8 cellular contexts compared by ENCODE assay signal in genomic region chr3:47140973-47141461, GRCh38. TPM values are rescaled to one million over a fixed set of nuclear protein-coding genes. Genes with fewer than 3 reads are reported as not detected.
DNase-seq lines count a peak whose midpoint lies in the region; ATAC-seq, FAIRE-seq and TF ChIP-seq lines count a peak whose summit lies in the region.
"Not testable (repeated sequence)": the region's sequence is repeated elsewhere in the genome, so short reads cannot be mapped to it uniquely, and the experiment has no call there.

No MANE protein-coding gene starts in this region.

- H3K4me3 ChIP-seq in BLaER1; astrocyte (ENCODE audit: insufficient read depth, low read depth, low read length): not testable (repeated sequence)
- H3K4me3 ChIP-seq in SU-DHL-6 (ENCODE audit: insufficient read depth, low read length, poor library complexity, severe bottlenecking): peak overlapping the region; percentile 25

- H3K79me2 ChIP-seq in SU-DHL-6 (ENCODE audit: insufficient read depth, low read length) (peaks cover 97% of the 10 kb centered on the region), astrocyte (ENCODE audit: insufficient read depth, low read length) (peaks cover 98% of the 10 kb centered on the region)

- not testable (repeated sequence) for H3K27ac ChIP-seq in BLaER1; astrocyte (ENCODE audit: low read depth, low read length)
- peak overlapping the region; percentile 87 for H3K27ac ChIP-seq in SU-DHL-6 (ENCODE audit: low read depth, low read length)

- H3K27ac Mint-ChIP-seq in astrocyte (ENCODE audit: unreplicated experiment): peak overlapping the region; percentile 3
- peak overlapping the region; percentile 56 for H3K27ac Mint-ChIP-seq in memory B cell

- peaks cover 28% of the 10 kb centered on the region for H3F3A ChIP-seq in SU-DHL-6 (ENCODE audit: insufficient read depth)

- not testable (repeated sequence) for H3K27me3 Mint-ChIP-seq in astrocyte (ENCODE audit: low read depth, unreplicated experiment); memory B cell

- H3K36me3 ChIP-seq in BLaER1: peaks cover 38% of the 10 kb centered on the region
- H3K36me3 ChIP-seq in SU-DHL-6 (ENCODE audit: low read length); astrocyte (ENCODE audit: insufficient read depth, low read length): not testable (repeated sequence)

- H3K4me1 Mint-ChIP-seq in astrocyte (ENCODE audit: low read depth, unreplicated experiment) (peaks cover 12% of the 10 kb centered on the region), memory B cell (peaks cover 27% of the 10 kb centered on the region)

- not testable (repeated sequence) for TF ChIP-seq CTCF in SU-DHL-6 (IDR thresholded peaks at IDR 0.05; ENCODE audit: insufficient read depth, low read length, poor library complexity, severe bottlenecking); astrocyte (IDR thresholded peaks at IDR 0.05; ENCODE audit: insufficient read depth, low read depth, low read length)

- not testable (repeated sequence) for H3K9me3 Mint-ChIP-seq in astrocyte (ENCODE audit: unreplicated experiment); memory B cell

- peaks cover 100% of the 10 kb centered on the region for H4K20me1 ChIP-seq in BLaER1
- not testable (repeated sequence) for H4K20me1 ChIP-seq in SU-DHL-6 (ENCODE audit: low read depth, low read length)
- H4K20me1 ChIP-seq in astrocyte (ENCODE audit: insufficient read depth, low read length): peaks cover 89% of the 10 kb centered on the region

- ATAC-seq in GM18508 (IDR thresholded peaks at IDR 0.05; ENCODE audit: insufficient read depth, unreplicated experiment) (peak; percentile 91), GM21360 (IDR thresholded peaks at IDR 0.05; ENCODE audit: unreplicated experiment) (peak; percentile 51), HG02852 (IDR thresholded peaks at IDR 0.05; ENCODE audit: unreplicated experiment) (peak; percentile 83), HG03457 (IDR thresholded peaks at IDR 0.05; ENCODE audit: unreplicated experiment) (peak; percentile 62), memory B cell (ENCODE audit: low read depth) (peak; percentile 93)

- DNase-seq in astrocyte (ENCODE audit: low read depth); memory B cell (ENCODE audit: low spot score in 2 of 2): not testable (repeated sequence)

- H3K4me2 ChIP-seq in BLaER1 (peak overlapping the region; percentile 5; the same call in 1 of the 2 replicates), SU-DHL-6 (ENCODE audit: low read depth, low read length, poor library complexity, severe bottlenecking) (peak overlapping the region; percentile 77)
- not testable (repeated sequence) for H3K4me2 ChIP-seq in astrocyte (ENCODE audit: low read length)

- peaks cover 26% of the 10 kb centered on the region for H3K4me1 ChIP-seq in BLaER1
- H3K4me1 ChIP-seq in astrocyte (ENCODE audit: insufficient read depth, low read length): not testable (repeated sequence)

- not testable (repeated sequence) for H3K9me3 ChIP-seq in BLaER1; SU-DHL-6 (ENCODE audit: insufficient read depth, low read length); astrocyte (ENCODE audit: insufficient read depth, low read depth, low read length)

- not testable (repeated sequence) for H3K9ac ChIP-seq in BLaER1; astrocyte (ENCODE audit: low read length)
- H3K9ac ChIP-seq in SU-DHL-6 (ENCODE audit: low read length): peak overlapping the region; percentile 47; the same call in 1 of the 2 replicates

- H3K4me3 Mint-ChIP-seq in astrocyte (ENCODE audit: unreplicated experiment) (peak overlapping the region; percentile 63), memory B cell (peak overlapping the region; percentile 16)

- H3K9me2 ChIP-seq in SU-DHL-6 (replicated peaks; ENCODE audit: insufficient read depth, low read length): not testable (repeated sequence)

- not testable (repeated sequence) for FAIRE-seq in astrocyte (lab: Jason Lieb, UNC)

- H3K27me3 ChIP-seq in BLaER1; SU-DHL-6 (ENCODE audit: low read length); astrocyte (ENCODE audit: insufficient read depth, low read length): not testable (repeated sequence)

- H3K36me3 Mint-ChIP-seq in astrocyte (ENCODE audit: low read depth, unreplicated experiment); memory B cell: not testable (repeated sequence)

- not testable (repeated sequence) for H2AFZ ChIP-seq in SU-DHL-6 (ENCODE audit: low read depth, low read length, severe bottlenecking); astrocyte (ENCODE audit: low read depth, low read length)

RNA-seq across cellular contexts. Expression of gene SETD2, which starts 22.9 kb away (rescaled TPM):
- total RNA-seq in astrocyte: 41.4 and 46.5 TPM in 2 replicates
